16 cellular contexts compared by ENCODE assay signal in genomic region chr16:50585331-50585776, GRCh38. TPM values are rescaled to one million over a fixed set of nuclear protein-coding genes. Genes with fewer than 3 reads are reported as not detected.
DNase-seq lines count a peak whose midpoint lies in the region; ATAC-seq and TF ChIP-seq lines count a peak whose summit lies in the region.
"Had no signal": no experiment of that assay in that cellular context is flagged by ENCODE, and none has a peak within 500 bp of the region (broad histone marks: within the 10 kb centered on the region; RNA-seq: fewer than 3 reads in every experiment).

No MANE protein-coding gene starts in this region.

- no peak overlapping the region for H3K4me3 Mint-ChIP-seq in osteocyte (ENCODE audit: unreplicated experiment)
- H3K4me3 Mint-ChIP-seq: activated CD8-positive, alpha-beta memory T cell treated with anti-CD3 and anti-CD28 coated beads, Interleukin-2, amount 10 ng/mL, durations not matched to agents 7 days and 5 days; activated naive CD8-positive, alpha-beta T cell treated with anti-CD3 and anti-CD28 coated beads, Interleukin-2, amount 10 ng/mL, durations not matched to agents 7 days and 5 days; memory B cell had no signal

- peak overlapping the region; percentile 50 for H3K27ac ChIP-seq in subcutaneous abdominal adipose tissue (ENCODE audit: low read depth, low read length)

- DNase-seq in M059J (ENCODE audit: low read depth) (peak; percentile 12), head of caudate nucleus (peak in 30 of 42 donors; percentile 20 to 79 (median 52)), mucosa of gallbladder (ENCODE audit: low spot score) (peak; percentile 79), osteocyte (ENCODE audit: extremely low spot score, unreplicated experiment) (no peak), DMS53 treated with DMSO at 0.1 percent for 48 hours (lab: John Stamatoyannopoulos, UW; ENCODE audit: unreplicated experiment) (no peak), NCI-H1930 (lab: John Stamatoyannopoulos, UW) (no peak)
- DNase-seq: activated CD8-positive, alpha-beta memory T cell treated with anti-CD3 and anti-CD28 coated beads, Interleukin-2, amount 10 ng/mL, durations not matched to agents 7 days and 5 days; activated naive CD8-positive, alpha-beta T cell treated with anti-CD3 and anti-CD28 coated beads, Interleukin-2, amount 10 ng/mL, durations not matched to agents 7 days and 5 days; EL; NCI-H1048; NCI-H510A had no signal

- ATAC-seq in HG02610 (IDR thresholded peaks at IDR 0.05; ENCODE audit: unreplicated experiment) = no peak
- ATAC-seq: activated CD8-positive, alpha-beta memory T cell treated with anti-CD3 and anti-CD28 coated beads, Interleukin-2, amount 10 ng/mL, durations not matched to agents 7 days and 5 days had no signal

- H3K4me3 ChIP-seq in subcutaneous abdominal adipose tissue (ENCODE audit: low read depth in 1 of 5, low read length in 5 of 5) = no peak overlapping the region
- H3K4me3 ChIP-seq: dorsolateral prefrontal cortex, smooth muscle cell had no signal

- H3K36me3 Mint-ChIP-seq in osteocyte (ENCODE audit: unreplicated experiment) = no peaks in the 10 kb centered on the region
- H3K36me3 Mint-ChIP-seq: activated naive CD8-positive, alpha-beta T cell treated with anti-CD3 and anti-CD28 coated beads, Interleukin-2, amount 10 ng/mL, durations not matched to agents 7 days and 5 days had no signal

- H3K27me3 Mint-ChIP-seq in osteocyte (ENCODE audit: unreplicated experiment) = peaks cover 3% of the 10 kb centered on the region
- H3K27me3 Mint-ChIP-seq: activated CD8-positive, alpha-beta memory T cell treated with anti-CD3 and anti-CD28 coated beads, Interleukin-2, amount 10 ng/mL, durations not matched to agents 7 days and 5 days; activated naive CD8-positive, alpha-beta T cell treated with anti-CD3 and anti-CD28 coated beads, Interleukin-2, amount 10 ng/mL, durations not matched to agents 7 days and 5 days; memory B cell had no signal

- no peak overlapping the region for H3K27ac Mint-ChIP-seq in osteocyte (ENCODE audit: unreplicated experiment)
- H3K27ac Mint-ChIP-seq: activated CD8-positive, alpha-beta memory T cell treated with anti-CD3 and anti-CD28 coated beads, Interleukin-2, amount 10 ng/mL, durations not matched to agents 7 days and 5 days; activated naive CD8-positive, alpha-beta T cell treated with anti-CD3 and anti-CD28 coated beads, Interleukin-2, amount 10 ng/mL, durations not matched to agents 7 days and 5 days; memory B cell had no signal

- H3K27me3 ChIP-seq in subcutaneous abdominal adipose tissue (ENCODE audit: control insufficient read depth in 5 of 5, insufficient read depth in 4 of 5, low read length in 5 of 5) = no peaks in the 10 kb centered on the region
- H3K27me3 ChIP-seq: dorsolateral prefrontal cortex had no signal

- H3K36me3 ChIP-seq in subcutaneous abdominal adipose tissue (ENCODE audit: control insufficient read depth in 5 of 5, insufficient read depth in 5 of 5, low read length in 5 of 5) = no peaks in the 10 kb centered on the region

- no peaks in the 10 kb centered on the region for H3K4me1 Mint-ChIP-seq in osteocyte (ENCODE audit: unreplicated experiment)

- no peaks in the 10 kb centered on the region for H3K9me3 ChIP-seq in subcutaneous abdominal adipose tissue (ENCODE audit: control insufficient read depth in 5 of 5, low read length in 5 of 5)

- TF ChIP-seq CTCF in osteocyte (IDR thresholded peaks at IDR 0.05) = no peak

- peaks cover 6 to 40% (median 34%) of the 10 kb centered on the region in 5 donors for H3K4me1 ChIP-seq in subcutaneous abdominal adipose tissue (ENCODE audit: control insufficient read depth in 5 of 5, insufficient read depth in 5 of 5, low read length in 5 of 5)

- H3K9me3 Mint-ChIP-seq in osteocyte (ENCODE audit: unreplicated experiment) = no peaks in the 10 kb centered on the region
- H3K9me3 Mint-ChIP-seq: activated naive CD8-positive, alpha-beta T cell treated with anti-CD3 and anti-CD28 coated beads, Interleukin-2, amount 10 ng/mL, durations not matched to agents 7 days and 5 days had no signal

- peak overlapping the region in 1 of 5 donors; percentile 27 for H3K9ac ChIP-seq in subcutaneous abdominal adipose tissue (ENCODE audit: low read length in 5 of 5)

- intact Hi-C loops in head of caudate nucleus (cut with DNase I) = no loop called here

RNA-seq across cellular contexts. Expression of gene NKD1, which starts 37.2 kb away (rescaled TPM):
- 0.37 and 1.0 TPM in 2 replicates for total RNA-seq in M059J (2014; rRNA removed; shearing (Covaris generic))
- total RNA-seq in mucosa of gallbladder (32.0 TPM), osteocyte (0.43 and 0.63 TPM in 2 replicates)

Comparison
In these comparisons a context has a peak if more than half of its experiments do, and no peak if none do; other contexts are left out.
1. DNase-seq: peak in M059J (single experiment), head of caudate nucleus (30 of 42) and mucosa of gallbladder (single experiment); none in osteocyte (single experiment), DMS53 treated with DMSO at 0.1 percent for 48 hours (single experiment) and NCI-H1930 (0 of 2).
2. RNA of gene NKD1, which starts 37.2 kb away (total RNA-seq): 32.0 TPM in mucosa of gallbladder (single experiment); 0.37 to 1.0 TPM in M059J and 0.43 to 0.63 TPM in osteocyte; every median in the first group is over 10 times any median in the second.